In the genomic region with DNA sequence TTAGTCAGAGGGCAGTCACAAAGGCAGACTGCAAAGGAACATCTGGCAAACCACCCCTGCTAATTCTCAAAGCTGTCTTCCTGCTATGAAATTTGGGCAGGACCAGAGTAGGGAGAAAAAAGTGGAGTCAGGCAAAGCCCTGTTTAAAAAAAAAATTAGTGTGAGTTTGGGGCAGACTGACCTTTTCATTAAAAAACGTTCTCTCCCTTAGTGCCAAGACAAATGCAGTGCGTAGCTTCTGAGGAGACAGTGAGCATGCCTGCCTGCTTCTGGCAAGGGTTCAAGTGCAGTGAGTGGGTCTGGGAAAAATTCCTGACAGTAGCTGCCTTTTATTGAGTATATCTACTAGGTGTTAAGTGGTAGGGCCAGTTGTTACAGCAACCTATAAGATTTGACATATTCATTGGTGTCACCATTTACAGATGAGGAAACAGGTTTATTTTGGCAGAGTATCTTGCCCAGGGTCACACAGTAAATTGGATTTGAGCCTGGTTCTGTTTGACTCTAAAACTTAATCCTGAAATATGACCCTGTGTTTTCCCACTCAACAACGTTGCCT, we compare ENCODE assay signal across 9 cellular contexts.
DNase-seq lines count a peak whose midpoint lies in the region; ATAC-seq and TF ChIP-seq lines count a peak whose summit lies in the region.
"Had no signal": no experiment of that assay in that cellular context is flagged by ENCODE, and none has a peak within 500 bp of the region (broad histone marks: within the 10 kb centered on the region; RNA-seq: fewer than 3 reads in every experiment).

No MANE protein-coding gene starts in this region.

- H3K4me2 ChIP-seq in IMR-90 (ENCODE audit: low read depth, low read length), result peak overlapping the region; percentile 22; the same call in 1 of the 2 replicates
- H3K4me2 ChIP-seq in neuronal stem cell (ENCODE audit: insufficient read depth, low read length, poor library complexity, severe bottlenecking), result no peak overlapping the region
- H3K4me2 ChIP-seq in neural progenitor cell, result no peak overlapping the region

- in situ Hi-C loops in IMR-90 (cut with MboI; ENCODE audit: low sequenced_read_pairs), result no loop called here

- no peak overlapping the region for H2AK5ac ChIP-seq in IMR-90 (ENCODE audit: low read depth, low read length)
- no peak overlapping the region for H2AK5ac ChIP-seq in neuronal stem cell (ENCODE audit: low read depth, low read length)

- no peak for TF ChIP-seq RAD21 in IMR-90 (IDR thresholded peaks at IDR 0.05; ENCODE audit: low read length)

- no peak overlapping the region for H2BK12ac ChIP-seq in neuronal stem cell (ENCODE audit: low read length)

- no peak overlapping the region for H3K27ac Mint-ChIP-seq in neural progenitor cell
- H3K27ac Mint-ChIP-seq: memory B cell had no signal

- CTCF ChIA-PET in IMR-90 (lab: Yijun Ruan, JAX), result interaction anchor here (0.8 to 1.0 kb wide), 3 partner anchors 8 to 173 kb away, joined by 3 to 4 read pairs (median 3); no protein-coding TSS in a partner anchor

- no peak overlapping the region for H3K4me3 ChIP-seq in IMR-90 (ENCODE audit: insufficient read depth, low read depth, low read length)
- no peak overlapping the region for H3K4me3 ChIP-seq in adipocyte (ENCODE audit: low read length)
- H3K4me3 ChIP-seq in neuronal stem cell (ENCODE audit: low read length in 2 of 2), result no peak overlapping the region
- no peak overlapping the region for H3K4me3 ChIP-seq in neural progenitor cell

- H3K27me3 ChIP-seq in IMR-90 (ENCODE audit: control insufficient read depth, insufficient read depth, low read length) (no peaks in the 10 kb centered on the region), adipocyte (replicated peaks; ENCODE audit: control insufficient read depth, insufficient read depth, low read length) (no peaks in the 10 kb centered on the region), neuronal stem cell (ENCODE audit: control insufficient read depth in 3 of 3, insufficient read depth in 3 of 3, low read depth in 1 of 3, low read length in 3 of 3) (no peaks in the 10 kb centered on the region), neural progenitor cell (no peaks in the 10 kb centered on the region)

- H2AFZ ChIP-seq in IMR-90 (replicated peaks; ENCODE audit: low read length, poor library complexity) (no peak overlapping the region), neuronal stem cell (ENCODE audit: low read length) (no peak overlapping the region), neural progenitor cell (replicated peaks) (no peak overlapping the region)

- no peak overlapping the region for H3K9ac ChIP-seq in IMR-90 (ENCODE audit: low read depth, low read length)
- H3K9ac ChIP-seq in adipocyte (ENCODE audit: low read length), result no peak overlapping the region
- H3K9ac ChIP-seq in neuronal stem cell (ENCODE audit: low read depth, low read length, poor library complexity), result no peak overlapping the region
- no peak overlapping the region for H3K9ac ChIP-seq in neural progenitor cell

- intact Hi-C loops in IMR-90 (cut with micrococcal nuclease) (loop anchor here (2.0 kb wide), 1 partner anchor 166 kb away; no protein-coding TSS in a partner anchor), left colon (cut with DNase I, micrococcal nuclease) (loop anchor here in 1 of 2 donors (10.0 kb wide), 1 partner anchor 160 kb away; no protein-coding TSS in a partner anchor)

- H3K14ac ChIP-seq in IMR-90 (replicated peaks; ENCODE audit: low read depth, low read length) (no peak overlapping the region), neuronal stem cell (ENCODE audit: low read length) (no peak overlapping the region)

- POLR2A ChIA-PET in IMR-90 (lab: Charles Lee; ENCODE audit: unreplicated experiment), result no interaction called here

- H3K9me1 ChIP-seq in IMR-90 (ENCODE audit: insufficient read depth, low read length), result 0 out of 2 replicates have a peak, but pooled peaks cover 4% of the 10 kb centered on the region

- H3K27ac ChIP-seq in IMR-90 (ENCODE audit: insufficient read depth, low read length) (no peak overlapping the region), neuronal stem cell (replicated peaks; ENCODE audit: low read length) (no peak overlapping the region), neural progenitor cell (no peak overlapping the region)

- no peak for TF ChIP-seq POLR2A in IMR-90 (IDR thresholded peaks at IDR 0.05; ENCODE audit: low read depth, low read length)

- peak; percentile 75 for ATAC-seq in IMR-90 (ENCODE audit: low read depth)
- ATAC-seq in left colon, result no peak

- dilution Hi-C loops in IMR-90 (cut with HindIII; ENCODE audit: low sequenced_read_pairs, unreplicated experiment), result no loop called here

- peaks cover 2% of the 10 kb centered on the region for H3K27me3 Mint-ChIP-seq in neural progenitor cell (ENCODE audit: insufficient read depth, low read depth)
- H3K27me3 Mint-ChIP-seq: memory B cell had no signal

- H2BK5ac ChIP-seq in IMR-90 (ENCODE audit: low read depth, low read length, poor library complexity, severe bottlenecking), result no peak overlapping the region
- no peak overlapping the region for H2BK5ac ChIP-seq in neuronal stem cell (ENCODE audit: low read length)

- H3K23ac ChIP-seq in IMR-90 (ENCODE audit: low read depth, low read length) (no peak overlapping the region), neuronal stem cell (ENCODE audit: low read depth, low read length, poor library complexity) (no peak overlapping the region)

- no peak overlapping the region for H3K56ac ChIP-seq in IMR-90 (ENCODE audit: extremely low read depth, insufficient read depth, low read length)

- H3K36me3 ChIP-seq in IMR-90 (ENCODE audit: control insufficient read depth, insufficient read depth, low read length) (no peaks in the 10 kb centered on the region; the same call in 1 of the 2 replicates), adipocyte (ENCODE audit: control insufficient read depth, insufficient read depth, low read length, severe bottlenecking) (peaks cover 10% of the 10 kb centered on the region), neuronal stem cell (replicated peaks in 1 of 2; ENCODE audit: control insufficient read depth in 2 of 2, insufficient read depth in 2 of 2, low read length in 2 of 2) (peaks cover 2 to 21% of the 10 kb centered on the region in 2 donors), neural progenitor cell (no peaks in the 10 kb centered on the region)

- peaks cover 4% of the 10 kb centered on the region for H3K36me3 Mint-ChIP-seq in neural progenitor cell

- no CpG with 5 or more reads among the region's 3 CpGs for WGBS in IMR-90 (ENCODE audit: extremely low coverage in 2 of 2, insufficient read length in 1 of 2), 2 experiments
- WGBS in neuronal stem cell (ENCODE audit: extremely low coverage in 2 of 2, insufficient read length in 2 of 2, insufficient replicate concordance in 1 of 2), 2 donors, result no CpG with 5 or more reads among the region's 3 CpGs

- no peak overlapping the region for H4K5ac ChIP-seq in IMR-90 (ENCODE audit: low read depth, low read length)

- no peaks in the 10 kb centered on the region for H3K9me3 Mint-ChIP-seq in neural progenitor cell
- H3K9me3 Mint-ChIP-seq: memory B cell had no signal

- no peak overlapping the region for H3K4me3 Mint-ChIP-seq in neural progenitor cell
- H3K4me3 Mint-ChIP-seq: memory B cell had no signal

- TF ChIP-seq CTCF in AG09319 (IDR thresholded peaks at IDR 0.05; ENCODE audit: low read depth, low read length) (no peak), IMR-90 (conservative IDR thresholded peaks at IDR 0.05; ENCODE audit: low read depth, low read length) (no peak), neural progenitor cell (IDR thresholded peaks at IDR 0.05) (no peak)

- no peak overlapping the region for H4K91ac ChIP-seq in IMR-90 (ENCODE audit: insufficient read depth, low read depth, low read length)
- H4K91ac ChIP-seq in neuronal stem cell (ENCODE audit: low read depth, low read length, poor library complexity), result no peak overlapping the region

- no peak overlapping the region for H2BK20ac ChIP-seq in IMR-90 (ENCODE audit: low read depth, low read length)

- BruUV-seq in IMR-90 (replicated peaks; lab: Mats Ljungman, UMichigan), result no TSS peak

- H3K4ac ChIP-seq in IMR-90 (ENCODE audit: low read depth, low read length) (no peak overlapping the region), neuronal stem cell (ENCODE audit: low read length) (no peak overlapping the region)

- H3K4me1 Mint-ChIP-seq in neural progenitor cell, result peaks cover 17% of the 10 kb centered on the region

- 0 out of 2 replicates have a peak, but pooled peaks cover 3% of the 10 kb centered on the region for H4K20me1 ChIP-seq in IMR-90 (ENCODE audit: insufficient read depth, low read length)
- H4K20me1 ChIP-seq in neural progenitor cell (ENCODE audit: low read depth), result peaks cover 16% of the 10 kb centered on the region

- no peaks in the 10 kb centered on the region for H3K79me2 ChIP-seq in neural progenitor cell (ENCODE audit: low read depth)

- H3F3A ChIP-seq in neural progenitor cell (ENCODE audit: low read depth), result peaks cover 13% of the 10 kb centered on the region

- H4K8ac ChIP-seq in IMR-90 (ENCODE audit: low read depth in 2 of 2, low read length in 2 of 2) (no peak overlapping the region), neuronal stem cell (ENCODE audit: low read depth, low read length) (no peak overlapping the region)

- H3K9me3 ChIP-seq in IMR-90 (ENCODE audit: control insufficient read depth, insufficient read depth, low read length) (no peaks in the 10 kb centered on the region), adipocyte (ENCODE audit: control insufficient read depth, low read length) (no peaks in the 10 kb centered on the region), neuronal stem cell (replicated peaks in 1 of 2; ENCODE audit: control insufficient read depth in 2 of 2, insufficient read depth in 1 of 2, low read depth in 1 of 2, low read length in 2 of 2) (no peaks in the 10 kb centered on the region), neural progenitor cell (ENCODE audit: low read depth) (no peaks in the 10 kb centered on the region)

- H3K18ac ChIP-seq in IMR-90 (ENCODE audit: low read depth, low read length), result no peak overlapping the region
- no peak overlapping the region for H3K18ac ChIP-seq in neuronal stem cell (ENCODE audit: low read length)

- H2BK120ac ChIP-seq in IMR-90 (ENCODE audit: low read depth, low read length) (no peak overlapping the region), neuronal stem cell (ENCODE audit: low read depth, low read length) (no peak overlapping the region)

- peaks cover 4% of the 10 kb centered on the region; the same call in 1 of the 2 replicates for H3K4me1 ChIP-seq in IMR-90 (ENCODE audit: control insufficient read depth, insufficient read depth, low read length)
- H3K4me1 ChIP-seq in adipocyte (ENCODE audit: control insufficient read depth, insufficient read depth, low read length), result peaks cover 19% of the 10 kb centered on the region
- peaks cover 0 to 8% of the 10 kb centered on the region in 2 donors for H3K4me1 ChIP-seq in neuronal stem cell (ENCODE audit: control insufficient read depth in 2 of 2, insufficient read depth in 1 of 2, low read depth in 1 of 2, low read length in 2 of 2)
- H3K4me1 ChIP-seq in neural progenitor cell, result peaks cover 22% of the 10 kb centered on the region

- H3K79me1 ChIP-seq in IMR-90 (ENCODE audit: low read depth in 1 of 2, low read length in 2 of 2), result 0 out of 4 replicates have a peak, but pooled peaks cover 0 to 8% of the 10 kb centered on the region in 2 experiments
- H3K79me1 ChIP-seq in neuronal stem cell (ENCODE audit: low read depth, low read length), result no peaks in the 10 kb centered on the region

- H2AK9ac ChIP-seq in IMR-90 (replicated peaks; ENCODE audit: low read depth, low read length, poor library complexity), result no peak overlapping the region

- H2BK15ac ChIP-seq in IMR-90 (ENCODE audit: low read depth, low read length) (no peak overlapping the region), neuronal stem cell (ENCODE audit: low read length) (no peak overlapping the region)

- DNase-seq in AG09319 (ENCODE audit: extremely low read depth, low read depth), result peak; percentile 22
- peak; percentile 82 for DNase-seq in IMR-90
- DNase-seq in adipocyte (ENCODE audit: low read depth), result peak; percentile 68
- peak; percentile 12 for DNase-seq in hepatic stellate cell (ENCODE audit: low spot score)
- DNase-seq in neuronal stem cell (ENCODE audit: low spot score), result no peak
- no peak for DNase-seq in amniotic stem cell (lab: John Stamatoyannopoulos, UW)
- no peak for DNase-seq in left colon
- DNase-seq in neural progenitor cell (ENCODE audit: low spot score), result no peak

Comparison
In these comparisons a context has a peak if more than half of its experiments do, and no peak if none do; other contexts are left out.
1. DNase-seq: peak in AG09319 (single experiment), IMR-90 (single experiment), adipocyte (single experiment) and hepatic stellate cell (single experiment); none in neuronal stem cell (single experiment), amniotic stem cell (single experiment), left colon (0 of 2) and neural progenitor cell (single experiment).